In the genomic region with DNA sequence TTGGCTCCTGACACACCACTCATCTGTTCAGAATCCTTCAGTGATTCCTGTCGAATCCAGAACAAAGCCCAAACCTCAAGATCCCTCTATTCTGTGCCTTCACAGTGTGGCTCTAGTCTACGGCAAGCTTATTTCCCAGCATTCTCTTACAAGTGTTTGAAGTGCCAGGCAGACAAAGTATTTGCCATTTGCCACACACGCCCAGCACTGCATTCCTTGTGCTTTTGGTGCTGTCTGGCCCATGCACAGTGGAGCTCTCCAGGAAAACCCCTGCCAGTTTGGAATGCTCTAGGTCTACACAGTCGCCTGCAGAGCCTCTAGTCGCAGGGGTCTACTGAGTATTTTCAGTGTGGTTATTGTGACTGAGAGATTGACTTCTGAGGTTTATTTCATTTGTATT, we compare ENCODE assay signal across 28 cellular contexts.
"Had no signal": no experiment of that assay in that cellular context is flagged by ENCODE, and none has a peak within 500 bp of the region (broad histone marks: within the 10 kb centered on the region; RNA-seq: fewer than 3 reads in every experiment).

No MANE protein-coding gene starts in this region.

- H3K27me3 ChIP-seq: pancreas, spleen, suprapubic skin, tibial artery, uterus had no signal

- H3K36me3 Mint-ChIP-seq: memory B cell; naive thymus-derived CD8-positive, alpha-beta T cell; stimulated activated effector memory CD8-positive, alpha-beta T cell treated with anti-CD3 and anti-CD28 coated beads, Interleukin-12 subunit alpha, Interleukin-12 subunit beta, amount 100 ng/mL, for 72 hours had no signal

- H3K4me1 ChIP-seq: pancreas, prostate gland, spleen, suprapubic skin, tibial artery, uterus had no signal

- H3K4me3 Mint-ChIP-seq: memory B cell; naive thymus-derived CD8-positive, alpha-beta T cell; nephron; neural crest cell; stimulated activated effector memory CD8-positive, alpha-beta T cell treated with anti-CD3 and anti-CD28 coated beads, Interleukin-12 subunit alpha, Interleukin-12 subunit beta, amount 100 ng/mL, for 72 hours; stimulated activated naive CD8-positive, alpha-beta T cell treated with anti-CD3 and anti-CD28 coated beads, Interleukin-15, Interleukin-2, amounts not matched to agents 100 ng/mL and 50 ng/mL, for 24 hours had no signal

- ATAC-seq: left colon; mucosa of descending colon; naive thymus-derived CD8-positive, alpha-beta T cell; right cardiac atrium; sciatic nerve; stimulated activated effector memory CD8-positive, alpha-beta T cell treated with anti-CD3 and anti-CD28 coated beads, Interleukin-12 subunit alpha, Interleukin-12 subunit beta, amount 100 ng/mL, for 72 hours had no signal

- H3K9me3 Mint-ChIP-seq: stimulated activated effector memory CD8-positive, alpha-beta T cell treated with anti-CD3 and anti-CD28 coated beads, Interleukin-12 subunit alpha, Interleukin-12 subunit beta, amount 100 ng/mL, for 72 hours had no signal

- H3K4me1 Mint-ChIP-seq: memory B cell; naive thymus-derived CD8-positive, alpha-beta T cell; nephron; neural crest cell; stimulated activated effector memory CD8-positive, alpha-beta T cell treated with anti-CD3 and anti-CD28 coated beads, Interleukin-12 subunit alpha, Interleukin-12 subunit beta, amount 100 ng/mL, for 72 hours had no signal

- H3K36me3 ChIP-seq: pancreas, prostate gland, spleen, suprapubic skin, thoracic aorta, uterus had no signal

- DNase-seq: hippocampal formation; kidney; left colon; left ventricle myocardium inferior; midbrain; mucosa of descending colon; naive thymus-derived CD8-positive, alpha-beta T cell; nucleus accumbens; pancreas; posterior cingulate gyrus; retina; small intestine; spleen; stimulated activated CD4-positive, alpha-beta T cell treated with anti-CD3 and anti-CD28 coated beads, Interleukin-4, amount 100 ng/mL, for 24 hours; stimulated activated naive CD4-positive, alpha-beta T cell; tibial artery; trophoblast cell; uterus had no signal

- H3K9me3 ChIP-seq: left ventricle myocardium inferior, mucosa of descending colon, pancreas, prostate gland, spleen, suprapubic skin, thoracic aorta, tibial artery, uterus had no signal

- H3K27ac ChIP-seq: left ventricle myocardium inferior, pancreas, prostate gland, spleen, suprapubic skin, thoracic aorta, tibial artery, uterus had no signal

- H3K4me3 ChIP-seq: left ventricle myocardium inferior, mucosa of descending colon, pancreas, prostate gland, spleen, suprapubic skin, thoracic aorta, tibial artery, uterus had no signal

- H3K27ac Mint-ChIP-seq: memory B cell; naive thymus-derived CD8-positive, alpha-beta T cell; nephron; stimulated activated effector memory CD8-positive, alpha-beta T cell treated with anti-CD3 and anti-CD28 coated beads, Interleukin-12 subunit alpha, Interleukin-12 subunit beta, amount 100 ng/mL, for 72 hours; stimulated activated naive CD8-positive, alpha-beta T cell treated with anti-CD3 and anti-CD28 coated beads, Interleukin-15, Interleukin-2, amounts not matched to agents 100 ng/mL and 50 ng/mL, for 24 hours had no signal
